In the genomic region with DNA sequence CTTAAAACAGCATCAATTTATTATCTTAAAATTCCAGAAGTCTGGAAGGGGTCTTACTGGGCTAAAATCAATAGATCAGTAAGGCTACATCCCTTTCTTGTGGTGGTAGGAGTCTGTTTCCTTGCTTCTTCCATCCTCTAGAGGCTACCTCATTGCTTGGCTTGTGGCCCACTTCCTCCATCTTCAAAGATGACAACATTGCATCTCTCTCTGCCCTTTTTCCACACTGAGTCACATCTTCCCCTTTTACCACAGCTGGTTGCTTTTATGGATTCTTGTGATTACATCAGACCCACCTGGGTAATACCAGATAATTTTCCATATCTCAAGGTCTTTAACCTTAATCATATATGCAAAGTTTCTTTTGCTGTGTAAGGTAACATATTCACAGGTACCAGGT, we compare ENCODE assay signal across 1 cellular context.
TF ChIP-seq lines count a peak whose summit lies in the region.

No MANE protein-coding gene starts in this region.

TF ChIP-seq in HCT116, 20 proteins besides CTCF, POLR2A, EP300 and RAD21 (continued from another document):
- TF ChIP-seq, protein P1, sequence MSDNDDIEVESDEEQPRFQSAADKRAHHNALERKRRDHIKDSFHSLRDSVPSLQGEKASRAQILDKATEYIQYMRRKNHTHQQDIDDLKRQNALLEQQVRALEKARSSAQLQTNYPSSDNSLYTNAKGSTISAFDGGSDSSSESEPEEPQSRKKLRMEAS (IDR thresholded peaks at IDR 0.05), result no peak
- no peak for TF ChIP-seq ZNF274 (IDR thresholded peaks at IDR 0.05; ENCODE audit: low read depth, low read length)
- TF ChIP-seq POLR2AphosphoS5 (IDR thresholded peaks at IDR 0.05; ENCODE audit: low read depth, low read length), result no peak
- TF ChIP-seq SIN3A (IDR thresholded peaks at IDR 0.05; ENCODE audit: low read depth), result no peak
- TF ChIP-seq YY1 (IDR thresholded peaks at IDR 0.05; ENCODE audit: extremely low read depth, insufficient replicate concordance, low read depth, low read length), result no peak
- no peak for TF ChIP-seq ZBTB33 (IDR thresholded peaks at IDR 0.05; ENCODE audit: extremely low read depth, insufficient replicate concordance, low read length)
- no peak for TF ChIP-seq ELF1 (IDR thresholded peaks at IDR 0.05; ENCODE audit: borderline replicate concordance, low read depth)
- no peak for TF ChIP-seq TCF7L2 (IDR thresholded peaks at IDR 0.05; ENCODE audit: borderline replicate concordance, extremely low read depth, insufficient read depth, insufficient read length)
- TF ChIP-seq EGR1 (IDR thresholded peaks at IDR 0.05; ENCODE audit: low read depth), result no peak
- TF ChIP-seq EZH2 (IDR thresholded peaks at IDR 0.05), result no peak
- no peak for TF ChIP-seq CEBPB (IDR thresholded peaks at IDR 0.05; ENCODE audit: low read depth)
